Comparison of ENCODE assay signal across 9 cellular contexts in the genomic region with DNA sequence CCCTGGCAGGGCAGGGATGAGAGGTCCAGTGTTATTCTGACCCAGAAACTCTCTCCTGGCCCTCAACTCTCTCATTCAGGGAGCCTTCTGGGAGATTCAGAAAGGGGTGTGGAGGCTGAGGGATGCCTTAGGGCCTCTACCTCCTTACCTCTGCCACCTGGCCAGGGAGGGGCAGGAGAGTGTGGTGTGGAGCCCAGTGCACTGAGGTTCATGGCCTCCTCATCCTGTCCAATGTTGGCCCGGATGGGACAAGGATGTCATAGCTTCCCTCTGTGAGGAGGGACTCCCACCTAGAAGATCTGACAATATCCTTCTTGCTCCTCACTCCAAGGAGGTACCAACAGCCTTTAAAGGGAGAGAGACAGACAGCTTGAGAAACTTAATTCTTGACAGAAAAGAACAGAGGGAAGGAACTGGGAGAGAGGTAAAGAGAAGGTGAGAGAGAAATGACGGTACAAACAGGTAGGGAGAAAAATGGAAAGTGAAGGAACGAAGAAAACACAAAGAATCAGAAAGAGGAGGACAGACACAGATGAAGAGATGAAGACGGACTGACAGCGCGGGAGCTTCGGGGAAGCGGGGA. TPM values are rescaled to one million over a fixed set of nuclear protein-coding genes. Genes with fewer than 3 reads are reported as not detected.
DNase-seq lines count a peak whose midpoint lies in the region; ATAC-seq and TF ChIP-seq lines count a peak whose summit lies in the region.
"Had no signal": no experiment of that assay in that cellular context is flagged by ENCODE, and none has a peak within 500 bp of the region (broad histone marks: within the 10 kb centered on the region; RNA-seq: fewer than 3 reads in every experiment).

No MANE protein-coding gene starts in this region.

- H3K27ac ChIP-seq in heart right ventricle = peak overlapping the region in 8 of 10 donors; percentile 64 to 90 (median 81)
- peak overlapping the region; percentile 50 for H3K27ac ChIP-seq in muscle layer of colon (ENCODE audit: low read depth, low read length)
- H3K27ac ChIP-seq in aorta (ENCODE audit: low read depth in 1 of 2, low read length in 2 of 2) = peak overlapping the region in 1 of 2 donors; percentile 20
- H3K27ac ChIP-seq in MM.1S (ENCODE audit: low read length) = no peak overlapping the region

- no peaks in the 10 kb centered on the region for H4K20me1 ChIP-seq in MM.1S (ENCODE audit: insufficient read depth, low read length)

- no peaks in the 10 kb centered on the region for H3K79me2 ChIP-seq in MM.1S (ENCODE audit: low read length)

- no peak for TF ChIP-seq CTCF in heart right ventricle (IDR thresholded peaks at IDR 0.05)
- no peak for TF ChIP-seq CTCF in brain (conservative IDR thresholded peaks at IDR 0.05)
- TF ChIP-seq CTCF in MM.1S (IDR thresholded peaks at IDR 0.05; ENCODE audit: low read length) = no peak

- H3K9ac ChIP-seq in muscle layer of colon (ENCODE audit: low read length) (peak overlapping the region; percentile 22), MM.1S (ENCODE audit: low read length) (no peak overlapping the region)

- H3K4me3 ChIP-seq in heart right ventricle (peak overlapping the region; percentile 61 to 94 (median 82)), muscle layer of colon (ENCODE audit: low read depth in 1 of 2, low read length in 2 of 2) (peak overlapping the region; percentile 55 to 64), aorta (ENCODE audit: low read length in 2 of 2) (peak overlapping the region; percentile 96 to 97), MM.1S (ENCODE audit: low read length) (no peak overlapping the region)

- ATAC-seq in heart right ventricle (peak in 4 of 8 donors; percentile 16 to 42 (median 36)), Right ventricle myocardium superior (ENCODE audit: poor library complexity) (no peak), aorta (ENCODE audit: low FRiP score) (peak; percentile 17), GM19467 (IDR thresholded peaks at IDR 0.05; ENCODE audit: unreplicated experiment) (no peak)

- H3K27me3 Mint-ChIP-seq in brain = peaks cover 16% of the 10 kb centered on the region

- H3K27me3 ChIP-seq in heart right ventricle (peaks cover 0 to 10% (median 0%) of the 10 kb centered on the region in 7 donors), muscle layer of colon (ENCODE audit: control insufficient read depth in 1 of 2, insufficient read depth in 2 of 2, low read length in 2 of 2) (no peaks in the 10 kb centered on the region), aorta (ENCODE audit: control insufficient read depth in 1 of 2, insufficient read depth in 2 of 2, low read length in 1 of 2) (no peaks in the 10 kb centered on the region), MM.1S (replicated peaks; ENCODE audit: insufficient read depth, low read length) (no peaks in the 10 kb centered on the region)

- H3K36me3 ChIP-seq in heart right ventricle (peaks cover 0 to 25% (median 0%) of the 10 kb centered on the region in 9 donors), muscle layer of colon (ENCODE audit: insufficient read depth, low read length) (no peaks in the 10 kb centered on the region), aorta (ENCODE audit: control insufficient read depth in 1 of 2, insufficient read depth in 2 of 2, low read length in 1 of 2) (no peaks in the 10 kb centered on the region), MM.1S (replicated peaks; ENCODE audit: insufficient read depth, low read length) (no peaks in the 10 kb centered on the region)

- peak overlapping the region; percentile 94 to 98 (median 97) for H3K27ac Mint-ChIP-seq in brain

- no peak overlapping the region; the same call in 1 of the 2 replicates for H3K4me2 ChIP-seq in MM.1S (ENCODE audit: low read depth, low read length)

- H3K9me2 ChIP-seq in MM.1S (replicated peaks; ENCODE audit: insufficient read depth, low read length) = no peaks in the 10 kb centered on the region

- peaks cover 0 to 2% (median 0%) of the 10 kb centered on the region in 5 experiments for H3K9me3 Mint-ChIP-seq in brain

- H3F3A ChIP-seq in MM.1S (ENCODE audit: insufficient read depth, low read length) = no peaks in the 10 kb centered on the region

- peak overlapping the region; percentile 95 to 99 (median 99) for H3K4me3 Mint-ChIP-seq in brain

- H3K9me3 ChIP-seq in heart right ventricle = no peaks in the 10 kb centered on the region
- H3K9me3 ChIP-seq in muscle layer of colon (ENCODE audit: low read length) = no peaks in the 10 kb centered on the region
- H3K9me3 ChIP-seq in aorta (ENCODE audit: control insufficient read depth, low read length) = no peaks in the 10 kb centered on the region
- H3K9me3 ChIP-seq in MM.1S (replicated peaks; ENCODE audit: insufficient read depth, low read length) = no peaks in the 10 kb centered on the region

- 1 to 2% methylated on average over 8 of the region's 8 CpGs for WGBS in heart right ventricle, 2 donors
- WGBS in aorta, 2 donors = 1 to 2% methylated on average over 8 of the region's 8 CpGs

- H3K4me1 Mint-ChIP-seq in brain = peaks cover 73% of the 10 kb centered on the region

- intact Hi-C loops in heart right ventricle (cut with DNase I) = no loop called here
- intact Hi-C loops in Right ventricle myocardium superior (cut with DNase I) = no loop called here
- intact Hi-C loops in aorta (cut with DNase I) = loop anchor here in 1 of 2 donors (5.0 kb wide), 2 partner anchors 34 to 94 kb away; no protein-coding TSS in a partner anchor

- H3K36me3 Mint-ChIP-seq in brain = peaks cover 34% of the 10 kb centered on the region

- H3K4me1 ChIP-seq in heart right ventricle (peaks cover 0 to 27% (median 15%) of the 10 kb centered on the region in 9 donors), muscle layer of colon (ENCODE audit: insufficient read depth, low read length) (peaks cover 53% of the 10 kb centered on the region), aorta (ENCODE audit: control insufficient read depth in 1 of 2, insufficient read depth in 2 of 2, low read length in 2 of 2) (peaks cover 1 to 18% of the 10 kb centered on the region in 2 donors), MM.1S (ENCODE audit: low read length) (no peaks in the 10 kb centered on the region)

- DNase-seq in heart right ventricle = no peak
- DNase-seq in Right ventricle myocardium superior = no peak
- DNase-seq in aorta = no peak
- no peak for DNase-seq in MM.1S
- no peak for DNase-seq in HK-2 (ENCODE audit: unreplicated experiment)

- no peak overlapping the region for H2AFZ ChIP-seq in MM.1S (ENCODE audit: low read length)

RNA-seq across cellular contexts. Expression of a gene that starts 0.8 kb away (rescaled TPM):
- 1 to 10 TPM; 3.0 to 5.4 (median 4.3) TPM for total RNA-seq in heart right ventricle
- 1 to 10 TPM; 1.2 to 9.1 TPM for polyA plus RNA-seq in heart right ventricle
- 5.0 TPM for total RNA-seq in Right ventricle myocardium superior
- polyA plus RNA-seq in brain (ENCODE audit: insufficient read depth, low read depth, low replicate concordance) = 26.4 TPM
- 10 to 100 TPM in 1 of 2 donors, 1 to 10 TPM in 1; 6.6 to 11.2 TPM for total RNA-seq in aorta
- polyA plus RNA-seq in aorta = 1 to 10 TPM; 2.1 to 7.5 TPM
- total RNA-seq: endothelial cell of umbilical vein had no signal
- polyA plus RNA-seq: endothelial cell of umbilical vein had no signal
